Comparison of ENCODE assay signal across 11 cellular contexts in the genomic region with DNA sequence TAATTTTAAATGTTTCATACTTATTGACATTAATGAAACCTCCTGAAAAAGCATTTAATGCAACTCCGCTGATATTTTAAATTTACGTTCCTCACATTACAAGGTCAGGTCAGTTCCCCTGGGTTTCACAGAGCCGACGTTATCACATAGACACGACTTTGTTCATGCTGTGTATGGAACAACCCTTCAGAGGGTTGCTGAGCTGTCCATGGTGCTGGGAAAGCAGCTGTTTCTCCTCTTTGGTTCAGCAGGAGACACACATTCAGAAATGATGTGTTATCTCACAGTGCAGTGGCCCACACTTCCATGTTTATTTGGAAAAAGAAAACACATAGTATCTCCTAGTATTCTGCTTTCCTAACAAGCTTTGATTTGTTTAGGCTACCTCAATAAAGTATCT. TPM values are rescaled to one million over a fixed set of nuclear protein-coding genes. Genes with fewer than 3 reads are reported as not detected.
A peak's percentile ranks its signal among the peaks of the same experiment; 100 is the strongest.
DNase-seq lines count a peak whose midpoint lies in the region; ATAC-seq, FAIRE-seq and TF ChIP-seq lines count a peak whose summit lies in the region.
"Had no signal": no experiment of that assay in that cellular context is flagged by ENCODE, and none has a peak within 500 bp of the region (broad histone marks: within the 10 kb centered on the region; RNA-seq: fewer than 3 reads in every experiment).

No MANE protein-coding gene starts in this region.

- FAIRE-seq in bronchial epithelial cell (lab: Jason Lieb, UNC): no peak
- FAIRE-seq: GM12891 had no signal

- DNase-seq in GM23248 (peak; percentile 51), MV-4-11 (lab: John Stamatoyannopoulos, UW) (peak; percentile 7), bronchial epithelial cell (ENCODE audit: low read depth) (peak; percentile 29), myocyte (ENCODE audit: low read depth) (peak; percentile 75), NCI-H1694 treated with DMSO at 0.1 percent for 48 hours (lab: John Stamatoyannopoulos, UW) (no peak), colonic mucosa (no peak), sigmoid colon (no peak)
- DNase-seq: activated CD4-positive, CD25-positive, alpha-beta regulatory T cell; naive B cell had no signal

- H3K4me2 ChIP-seq in GM23248 (ENCODE audit: unreplicated experiment): no peak overlapping the region

- H3K9me3 ChIP-seq in GM23248 (ENCODE audit: low read depth) (no peaks in the 10 kb centered on the region), colonic mucosa (no peaks in the 10 kb centered on the region), sigmoid colon (no peaks in the 10 kb centered on the region)

- no peak for TF ChIP-seq POLR2A in sigmoid colon (IDR thresholded peaks at IDR 0.05)

- no peak for TF ChIP-seq EP300 in sigmoid colon (IDR thresholded peaks at IDR 0.05)

- WGBS in GM23248 (ENCODE audit: low coverage in 1 of 2, low lambda C conversion rate in 2 of 2, missing lambda C conversion rate in 2 of 2), 2 experiments: 11 to 13% methylated on average over 5 of the region's 5 CpGs
- WGBS in sigmoid colon, 2 donors: 33 to 48% methylated on average over 5 of the region's 5 CpGs

- TF ChIP-seq CTCF in bronchial epithelial cell (IDR thresholded peaks at IDR 0.05; ENCODE audit: insufficient read depth, low read length, severe bottlenecking): no peak
- TF ChIP-seq CTCF in colonic mucosa (IDR thresholded peaks at IDR 0.05): no peak
- no peak for TF ChIP-seq CTCF in sigmoid colon (IDR thresholded peaks at IDR 0.05)

- H3K27me3 ChIP-seq in GM23248 (replicated peaks; ENCODE audit: insufficient read depth) (no peaks in the 10 kb centered on the region), bronchial epithelial cell (ENCODE audit: control insufficient read depth, insufficient read depth, low read length) (no peaks in the 10 kb centered on the region), colonic mucosa (no peaks in the 10 kb centered on the region), sigmoid colon (no peaks in the 10 kb centered on the region)

- in situ Hi-C loops in GM23248 (cut with MboI): no loop called here

- no peaks in the 10 kb centered on the region for H4K20me1 ChIP-seq in GM23248 (ENCODE audit: insufficient read depth)

- intact Hi-C loops in colonic mucosa (cut with DNase I): no loop called here
- intact Hi-C loops in sigmoid colon (cut with DNase I): no loop called here

- H3K9ac ChIP-seq in GM23248 (no peak overlapping the region), colonic mucosa (ENCODE audit: low read depth in 2 of 2, low read length in 2 of 2) (no peak overlapping the region)

- no peaks in the 10 kb centered on the region for H3K9me2 ChIP-seq in GM23248 (ENCODE audit: insufficient read depth)

- H3F3A ChIP-seq in GM23248 (ENCODE audit: insufficient read depth): no peaks in the 10 kb centered on the region

- H3K27ac ChIP-seq in GM23248 (no peak overlapping the region), colonic mucosa (no peak overlapping the region), sigmoid colon (no peak overlapping the region)

- no peak overlapping the region for H2AFZ ChIP-seq in GM23248

- H3K4me1 ChIP-seq in GM23248 (ENCODE audit: insufficient read depth): no peaks in the 10 kb centered on the region
- H3K4me1 ChIP-seq in colonic mucosa: no peaks in the 10 kb centered on the region
- H3K4me1 ChIP-seq in sigmoid colon: peaks cover 0 to 36% (median 24%) of the 10 kb centered on the region in 4 donors

- H3K4me3 ChIP-seq in GM23248 (no peak overlapping the region), bronchial epithelial cell (ENCODE audit: low read depth, low read length) (no peak overlapping the region), colonic mucosa (no peak overlapping the region), sigmoid colon (no peak overlapping the region)

- no peak for ATAC-seq in HG03432 (IDR thresholded peaks at IDR 0.05; ENCODE audit: unreplicated experiment)

- no peaks in the 10 kb centered on the region for H3K79me2 ChIP-seq in GM23248 (ENCODE audit: insufficient read depth)

- H3K36me3 ChIP-seq in GM23248 (ENCODE audit: low read depth): no peaks in the 10 kb centered on the region
- H3K36me3 ChIP-seq in bronchial epithelial cell (ENCODE audit: control insufficient read depth, insufficient read depth, low read length): no peaks in the 10 kb centered on the region
- no peaks in the 10 kb centered on the region for H3K36me3 ChIP-seq in colonic mucosa
- H3K36me3 ChIP-seq in sigmoid colon: no peaks in the 10 kb centered on the region

RNA-seq across cellular contexts. Expression of a gene that starts 53.5 kb away (rescaled TPM):
- total RNA-seq in GM23248 (2014; rRNA removed; shearing (Covaris generic)): 0.11 TPM in 1 of 2 replicates, not detected in the other
- 0.24 and 0.28 TPM in 2 replicates for polyA plus RNA-seq in GM23248 (2016; fragmentation: Nextera tagmentation; extraction: Ambion mirVana)
- total RNA-seq in bronchial epithelial cell: under 0.01 TPM in 1 of 2 replicates, not detected in the other
- total RNA-seq in myocyte: 0.21 TPM in 1 of 2 replicates, not detected in the other
- polyA plus RNA-seq in myocyte (2012): 2.2 TPM
- total RNA-seq in colonic mucosa: under 1 TPM; 0.35 to 0.93 TPM
- 10 to 100 TPM in 2 of 4 donors, 1 to 10 TPM in 2; 5.6 to 19.6 (median 11.8) TPM for total RNA-seq in sigmoid colon
- 1 to 10 TPM in 1 of 3 donors, under 1 TPM in 1, not detected in 1; 0.60 to 1.6 TPM for polyA plus RNA-seq in sigmoid colon

Comparison
In these comparisons a context has a peak if more than half of its experiments do, and no peak if none do; other contexts are left out.
1. DNase-seq: peak in GM23248 (single experiment), MV-4-11 (single experiment), bronchial epithelial cell (single experiment) and myocyte (single experiment); none in NCI-H1694 treated with DMSO at 0.1 percent for 48 hours (single experiment), colonic mucosa (single experiment) and sigmoid colon (single experiment).